8 cellular contexts compared by ENCODE assay signal in the genomic region with DNA sequence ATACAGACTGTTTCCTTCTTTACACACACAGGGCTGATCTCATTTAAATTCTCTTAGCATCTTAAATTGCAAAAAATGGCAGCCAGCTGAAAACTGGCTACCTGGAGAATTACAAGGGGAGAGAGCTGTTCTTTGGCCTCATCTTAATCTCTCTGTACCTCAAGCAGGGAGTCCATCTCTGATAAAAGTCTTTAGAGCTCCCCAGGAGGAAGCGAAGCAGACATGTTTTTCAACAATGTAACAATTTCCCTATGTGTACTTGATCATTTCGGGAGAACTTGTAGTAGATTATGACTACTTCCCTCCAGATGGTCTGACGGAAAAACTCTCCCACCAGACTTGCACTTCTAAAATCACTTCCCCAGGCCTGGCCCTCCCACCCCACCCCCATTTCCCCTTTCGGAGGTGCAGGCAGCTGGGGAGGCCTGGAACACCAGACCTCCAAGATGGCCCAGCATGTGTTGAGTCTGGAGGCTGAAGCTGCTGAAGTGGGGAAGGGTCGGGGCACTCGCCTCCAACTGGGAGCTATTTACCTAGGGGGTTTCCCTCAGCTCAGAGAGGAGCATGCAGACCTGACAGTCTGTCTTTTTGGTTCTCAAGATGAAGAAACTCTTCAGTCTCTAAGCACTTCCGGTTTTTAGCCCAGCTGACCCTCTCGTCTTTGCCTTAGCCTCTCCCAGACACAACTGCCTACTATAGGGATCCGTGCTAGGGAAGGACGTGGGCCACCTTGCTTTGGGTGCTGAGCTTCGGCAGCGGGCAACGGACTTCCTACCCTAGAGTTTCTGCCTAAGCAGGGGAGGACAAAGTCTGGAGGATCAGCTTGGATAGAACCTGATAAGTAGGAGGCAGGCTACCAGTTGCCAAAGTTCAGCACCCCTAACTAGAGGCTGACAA.
A peak's percentile ranks its signal among the peaks of the same experiment; 100 is the strongest.
DNase-seq lines count a peak whose midpoint lies in the region; ATAC-seq and TF ChIP-seq lines count a peak whose summit lies in the region.

No MANE protein-coding gene starts in this region.

- H3K27ac Mint-ChIP-seq in activated naive CD4-positive, alpha-beta T cell treated with anti-CD3 and anti-CD28 coated beads, Interleukin-2, amount 10 ng/mL, durations not matched to agents 7 days and 5 days: peak overlapping the region; percentile 99
- peak overlapping the region; percentile 94 for H3K27ac Mint-ChIP-seq in activated CD4-positive, alpha-beta memory T cell treated with anti-CD3 and anti-CD28 coated beads for 36 hours

- ATAC-seq in right lobe of liver: no peak
- no peak for ATAC-seq in GM21737 (IDR thresholded peaks at IDR 0.05; ENCODE audit: unreplicated experiment)

- no peak for DNase-seq in activated naive CD4-positive, alpha-beta T cell treated with anti-CD3 and anti-CD28 coated beads, Interleukin-2, amount 10 ng/mL, durations not matched to agents 7 days and 5 days
- DNase-seq in activated naive CD4-positive, alpha-beta T cell treated with anti-CD3 and anti-CD28 coated beads, Interleukin-2, amount 50 U/mL, for 16 hours: no peak
- DNase-seq in activated CD4-positive, alpha-beta memory T cell treated with anti-CD3 and anti-CD28 coated beads for 36 hours: no peak
- DNase-seq in right lobe of liver (peak in 1 of 3 donors; percentile 58), tibial nerve (ENCODE audit: low spot score in 2 of 2) (no peak), SHP77 treated with DMSO at 0.1 percent for 48 hours (lab: John Stamatoyannopoulos, UW) (no peak)
- no peak for DNase-seq in NK-92 treated with Interleukin-12 subunit alpha and Interleukin-12 subunit beta, amount 100 ng/mL, for 24 hours (lab: John Stamatoyannopoulos, UW)

- no peak for TF ChIP-seq POLR2A in right lobe of liver (IDR thresholded peaks at IDR 0.05)
- no peak for TF ChIP-seq POLR2A in tibial nerve (IDR thresholded peaks at IDR 0.05)

- TF ChIP-seq CTCF in right lobe of liver (IDR thresholded peaks at IDR 0.05) (no peak), tibial nerve (IDR thresholded peaks at IDR 0.05) (no peak)

- H3K27me3 Mint-ChIP-seq in activated naive CD4-positive, alpha-beta T cell treated with anti-CD3 and anti-CD28 coated beads, Interleukin-2, amount 10 ng/mL, durations not matched to agents 7 days and 5 days: peaks cover 5% of the 10 kb centered on the region
- H3K27me3 Mint-ChIP-seq in activated CD4-positive, alpha-beta memory T cell treated with anti-CD3 and anti-CD28 coated beads for 36 hours: no peaks in the 10 kb centered on the region

- H3K4me1 ChIP-seq in right lobe of liver: peaks cover 4 to 16% (median 8%) of the 10 kb centered on the region in 4 donors
- peaks cover 4 to 59% (median 35%) of the 10 kb centered on the region in 4 donors for H3K4me1 ChIP-seq in tibial nerve

- POLR2A ChIA-PET in activated CD4-positive, alpha-beta memory T cell treated with anti-CD3 and anti-CD28 coated beads for 36 hours (lab: Charles Lee): interaction anchor here (0.9 to 4.7 kb wide), 5 partner anchors 15 to 164 kb away, joined by 3 to 79 read pairs (median 3); a partner anchor contains a TSS

- intact Hi-C loops in activated CD4-positive, alpha-beta memory T cell treated with anti-CD3 and anti-CD28 coated beads for 36 hours (cut with micrococcal nuclease): loop anchor here (2.0 to 5.0 kb wide), 4 partner anchors 18 to 1786 kb away; a partner anchor contains a TSS
- intact Hi-C loops in right lobe of liver (cut with DNase I): no loop called here

- no peaks in the 10 kb centered on the region for H3K36me3 Mint-ChIP-seq in activated naive CD4-positive, alpha-beta T cell treated with anti-CD3 and anti-CD28 coated beads, Interleukin-2, amount 10 ng/mL, durations not matched to agents 7 days and 5 days
- H3K36me3 Mint-ChIP-seq in activated CD4-positive, alpha-beta memory T cell treated with anti-CD3 and anti-CD28 coated beads for 36 hours: no peaks in the 10 kb centered on the region

- peaks cover 53% of the 10 kb centered on the region for H3K4me1 Mint-ChIP-seq in activated naive CD4-positive, alpha-beta T cell treated with anti-CD3 and anti-CD28 coated beads, Interleukin-2, amount 10 ng/mL, durations not matched to agents 7 days and 5 days
- peaks cover 51% of the 10 kb centered on the region for H3K4me1 Mint-ChIP-seq in activated CD4-positive, alpha-beta memory T cell treated with anti-CD3 and anti-CD28 coated beads for 36 hours (ENCODE audit: low read depth)

- H3K36me3 ChIP-seq in right lobe of liver (no peaks in the 10 kb centered on the region), tibial nerve (no peaks in the 10 kb centered on the region)

- peak overlapping the region in 2 of 3 donors; percentile 37 to 91 for H3K27ac ChIP-seq in right lobe of liver
- H3K27ac ChIP-seq in tibial nerve: peak overlapping the region; percentile 72 to 94 (median 86)

- 61% methylated on average over 9 of the region's 13 CpGs for WGBS in right lobe of liver (ENCODE audit: insufficient coverage, low coverage, low lambda C conversion rate, missing lambda C conversion rate)
- WGBS in tibial nerve, 2 donors: 82 to 86% methylated on average over 13 of the region's 13 CpGs

- H3K27me3 ChIP-seq in right lobe of liver (no peaks in the 10 kb centered on the region), tibial nerve (no peaks in the 10 kb centered on the region)

- CTCF ChIA-PET in activated naive CD4-positive, alpha-beta T cell treated with anti-CD3 and anti-CD28 coated beads, Interleukin-2, amount 10 ng/mL, durations not matched to agents 7 days and 5 days (lab: Charles Lee): interaction anchor here (0.8 to 2.7 kb wide), 5 partner anchors 163 to 418 kb away, joined by 3 to 21 read pairs (median 5); a partner anchor contains a TSS
- CTCF ChIA-PET in activated CD4-positive, alpha-beta memory T cell treated with anti-CD3 and anti-CD28 coated beads for 36 hours (lab: Charles Lee): interaction anchor here (0.5 to 4.3 kb wide), 9 partner anchors 46 to 417 kb away, joined by 3 to 20 read pairs (median 4); a partner anchor contains a TSS

- H3K4me3 Mint-ChIP-seq in activated naive CD4-positive, alpha-beta T cell treated with anti-CD3 and anti-CD28 coated beads, Interleukin-2, amount 10 ng/mL, durations not matched to agents 7 days and 5 days: peak overlapping the region; percentile 73
- peak overlapping the region; percentile 15 for H3K4me3 Mint-ChIP-seq in activated CD4-positive, alpha-beta memory T cell treated with anti-CD3 and anti-CD28 coated beads for 36 hours

- H3K4me3 ChIP-seq in right lobe of liver (no peak overlapping the region), tibial nerve (peak overlapping the region in 1 of 4 donors; percentile 54)

- H3K9me3 Mint-ChIP-seq in activated naive CD4-positive, alpha-beta T cell treated with anti-CD3 and anti-CD28 coated beads, Interleukin-2, amount 10 ng/mL, durations not matched to agents 7 days and 5 days: no peaks in the 10 kb centered on the region
- H3K9me3 Mint-ChIP-seq in activated CD4-positive, alpha-beta memory T cell treated with anti-CD3 and anti-CD28 coated beads for 36 hours: no peaks in the 10 kb centered on the region

- H3K9me3 ChIP-seq in right lobe of liver: no peaks in the 10 kb centered on the region
- no peaks in the 10 kb centered on the region for H3K9me3 ChIP-seq in tibial nerve

- TF ChIP-seq EP300 in tibial nerve (IDR thresholded peaks at IDR 0.05): no peak
